17 cellular contexts compared by ENCODE assay signal in genomic region chr1:173257805-173258204, GRCh38. TPM values are rescaled to one million over a fixed set of nuclear protein-coding genes. Genes with fewer than 3 reads are reported as not detected.
A peak's percentile ranks its signal among the peaks of the same experiment; 100 is the strongest.
DNase-seq lines count a peak whose midpoint lies in the region; ATAC-seq, FAIRE-seq and TF ChIP-seq lines count a peak whose summit lies in the region.
"Had no signal": no experiment of that assay in that cellular context is flagged by ENCODE, and none has a peak within 500 bp of the region (broad histone marks: within the 10 kb centered on the region; RNA-seq: fewer than 3 reads in every experiment).

No MANE protein-coding gene starts in this region.

- no peak overlapping the region for H3K4me2 ChIP-seq in neuronal stem cell (ENCODE audit: insufficient read depth, low read length, poor library complexity, severe bottlenecking)

- H3K36me3 ChIP-seq in endodermal cell (ENCODE audit: control insufficient read depth, insufficient read depth, low read length) (no peaks in the 10 kb centered on the region), neuronal stem cell (replicated peaks in 1 of 2; ENCODE audit: control insufficient read depth in 2 of 2, insufficient read depth in 2 of 2, low read length in 2 of 2) (no peaks in the 10 kb centered on the region), uterus (no peaks in the 10 kb centered on the region)
- H3K36me3 ChIP-seq: Peyer's patch had no signal

- H3K4me1 ChIP-seq in endodermal cell (ENCODE audit: control insufficient read depth, insufficient read depth, low read length) (peaks cover 12% of the 10 kb centered on the region), neuronal stem cell (ENCODE audit: control insufficient read depth in 2 of 2, insufficient read depth in 1 of 2, low read depth in 1 of 2, low read length in 2 of 2) (no peaks in the 10 kb centered on the region), uterus (no peaks in the 10 kb centered on the region)
- H3K4me1 ChIP-seq: Peyer's patch had no signal

- H3K4me3 ChIP-seq in endodermal cell (ENCODE audit: low read length) (no peak overlapping the region), neuronal stem cell (ENCODE audit: low read length in 2 of 2) (no peak overlapping the region), uterus (no peak overlapping the region)
- H3K4me3 ChIP-seq: Peyer's patch had no signal

- POLR2A ChIA-PET in naive thymus-derived CD8-positive, alpha-beta T cell (lab: Charles Lee), result no interaction called here

- intact Hi-C loops in uterus (cut with DNase I; ENCODE audit: low total_unique reads), result no loop called here

- H3K23ac ChIP-seq in neuronal stem cell (ENCODE audit: low read depth, low read length, poor library complexity), result no peak overlapping the region

- TF ChIP-seq POLR2A in uterus (IDR thresholded peaks at IDR 0.05), result no peak

- H3K9ac ChIP-seq in endodermal cell (ENCODE audit: extremely low read depth, low read length, poor library complexity, severe bottlenecking), result peak overlapping the region; percentile 32
- H3K9ac ChIP-seq in neuronal stem cell (ENCODE audit: low read depth, low read length, poor library complexity), result no peak overlapping the region

- no peak overlapping the region for H4K91ac ChIP-seq in neuronal stem cell (ENCODE audit: low read depth, low read length, poor library complexity)

- no peak overlapping the region for H2AK5ac ChIP-seq in neuronal stem cell (ENCODE audit: low read depth, low read length)

- H3K18ac ChIP-seq in neuronal stem cell (ENCODE audit: low read length), result no peak overlapping the region

- no peak overlapping the region for H3K4me3 Mint-ChIP-seq in endodermal cell
- no peak overlapping the region for H3K4me3 Mint-ChIP-seq in naive thymus-derived CD8-positive, alpha-beta T cell

- H3K9me3 Mint-ChIP-seq in endodermal cell, result peaks cover 24% of the 10 kb centered on the region
- peaks cover 7 to 39% (median 30%) of the 10 kb centered on the region in 9 donors for H3K9me3 Mint-ChIP-seq in naive thymus-derived CD8-positive, alpha-beta T cell

- ATAC-seq in naive thymus-derived CD8-positive, alpha-beta T cell, result no peak
- no peak for ATAC-seq in GM19397 (IDR thresholded peaks at IDR 0.05; ENCODE audit: unreplicated experiment)

- WGBS in endodermal cell (ENCODE audit: insufficient coverage in 1 of 2, insufficient read length in 1 of 2), 2 experiments, result 47 to 50% methylated on average over 2 of the region's 2 CpGs
- WGBS in neuronal stem cell (ENCODE audit: extremely low coverage in 2 of 2, insufficient read length in 2 of 2, insufficient replicate concordance in 1 of 2), 2 donors, result no CpG with 5 or more reads among the region's 2 CpGs

- TF ChIP-seq CTCF in endodermal cell (conservative IDR thresholded peaks at IDR 0.05) (no peak), uterus (IDR thresholded peaks at IDR 0.05) (no peak)

- no peak overlapping the region for H2BK12ac ChIP-seq in neuronal stem cell (ENCODE audit: low read length)

- no peak overlapping the region for H4K8ac ChIP-seq in neuronal stem cell (ENCODE audit: low read depth, low read length)

- no peaks in the 10 kb centered on the region for H3K79me1 ChIP-seq in neuronal stem cell (ENCODE audit: low read depth, low read length)

- DNase-seq in ELR (ENCODE audit: low read depth) (peak; percentile 49), RCC 7860 (ENCODE audit: low spot score) (peak; percentile 73), endodermal cell (peak; percentile 40), neuronal stem cell (ENCODE audit: low spot score) (no peak), globus pallidus (ENCODE audit: low spot score) (no peak), uterus (no peak)
- no peak for DNase-seq in naive thymus-derived CD8-positive, alpha-beta T cell
- DNase-seq: GOT3, KG1, NCI-H1048, NCI-H1694 treated with DMSO at 0.1 percent for 48 hours, NCI-H226, NCI-H524 treated with DMSO at 0.1 percent for 48 hours, Peyer's patch, SHP77 had no signal

- FAIRE-seq in RCC 7860 (lab: Jason Lieb, UNC), result no peak

- H2BK5ac ChIP-seq in neuronal stem cell (ENCODE audit: low read length), result no peak overlapping the region

- no peak overlapping the region for H3K4ac ChIP-seq in neuronal stem cell (ENCODE audit: low read length)

- H3K27me3 ChIP-seq in endodermal cell (ENCODE audit: control insufficient read depth, insufficient read depth, low read length, poor library complexity, severe bottlenecking) (no peaks in the 10 kb centered on the region), neuronal stem cell (ENCODE audit: control insufficient read depth in 3 of 3, insufficient read depth in 3 of 3, low read depth in 1 of 3, low read length in 3 of 3) (no peaks in the 10 kb centered on the region), uterus (no peaks in the 10 kb centered on the region)
- H3K27me3 ChIP-seq: Peyer's patch had no signal

- H3K36me3 Mint-ChIP-seq in endodermal cell (ENCODE audit: low read depth), result peaks cover 10% of the 10 kb centered on the region
- peaks cover 12 to 27% (median 19%) of the 10 kb centered on the region in 3 donors for H3K36me3 Mint-ChIP-seq in naive thymus-derived CD8-positive, alpha-beta T cell

- no peak overlapping the region for H2BK15ac ChIP-seq in neuronal stem cell (ENCODE audit: low read length)

- H2BK120ac ChIP-seq in neuronal stem cell (ENCODE audit: low read depth, low read length), result no peak overlapping the region

- no peak overlapping the region for H3K14ac ChIP-seq in neuronal stem cell (ENCODE audit: low read length)

- H3K4me1 Mint-ChIP-seq in endodermal cell, result peaks cover 18% of the 10 kb centered on the region
- H3K4me1 Mint-ChIP-seq in naive thymus-derived CD8-positive, alpha-beta T cell, result peaks cover 0 to 4% (median under 1%) of the 10 kb centered on the region in 4 donors

- H3K27ac ChIP-seq in endodermal cell (ENCODE audit: low read depth, low read length) (no peak overlapping the region), neuronal stem cell (replicated peaks; ENCODE audit: low read length) (peak overlapping the region; percentile 8), uterus (no peak overlapping the region)
- H3K27ac ChIP-seq: C4-2B, Peyer's patch had no signal

- H3K9me3 ChIP-seq in endodermal cell (ENCODE audit: control insufficient read depth, low read length) (peaks cover 39% of the 10 kb centered on the region), neuronal stem cell (replicated peaks in 1 of 2; ENCODE audit: control insufficient read depth in 2 of 2, insufficient read depth in 1 of 2, low read depth in 1 of 2, low read length in 2 of 2) (no peaks in the 10 kb centered on the region), uterus (peaks cover 0 to 6% of the 10 kb centered on the region in 2 donors)
- H3K9me3 ChIP-seq: Peyer's patch had no signal

- H3K27ac Mint-ChIP-seq in endodermal cell, result peak overlapping the region; percentile 74
- H3K27ac Mint-ChIP-seq in naive thymus-derived CD8-positive, alpha-beta T cell, result no peak overlapping the region

- no peaks in the 10 kb centered on the region for H3K27me3 Mint-ChIP-seq in endodermal cell (ENCODE audit: insufficient read depth)
- no peaks in the 10 kb centered on the region for H3K27me3 Mint-ChIP-seq in naive thymus-derived CD8-positive, alpha-beta T cell

- H2AFZ ChIP-seq in neuronal stem cell (ENCODE audit: low read length), result no peak overlapping the region

RNA-seq across cellular contexts. Expression of gene TNFSF4, which starts 50.7 kb away (rescaled TPM):
- total RNA-seq in endodermal cell (1 to 10 TPM; 3.3 to 6.2 TPM), uterus (1 to 10 TPM in 3 of 4 donors, not detected in 1; 1.1 to 2.5 (median 1.5) TPM)
- polyA plus RNA-seq in endodermal cell (2013, experiment 1 of 2), result 0.78 TPM
- polyA plus RNA-seq in endodermal cell (2013, experiment 2 of 2), result 1.0 TPM
- polyA plus RNA-seq in neuronal stem cell (2013, experiment 1 of 2), result 0.60 TPM
- polyA plus RNA-seq in neuronal stem cell (2013, experiment 2 of 2), result 0.62 TPM
- total RNA-seq in naive thymus-derived CD8-positive, alpha-beta T cell, result 1 to 10 TPM; 1.6 to 2.3 TPM
- under 1 TPM; 0.13 to 0.68 (median 0.29) TPM for polyA plus RNA-seq in naive thymus-derived CD8-positive, alpha-beta T cell

Comparison
In these comparisons a context has a peak if more than half of its experiments do, and no peak if none do; other contexts are left out.
1. DNase-seq: peak in ELR (single experiment), RCC 7860 (single experiment) and endodermal cell (single experiment); none in neuronal stem cell (single experiment), naive thymus-derived CD8-positive, alpha-beta T cell (0 of 10), globus pallidus (single experiment) and uterus (0 of 2).